11 cellular contexts compared by ENCODE assay signal in genomic region chr16:57723170-57723569, GRCh38. TPM values are rescaled to one million over a fixed set of nuclear protein-coding genes. Genes with fewer than 3 reads are reported as not detected.
DNase-seq lines count a peak whose midpoint lies in the region; TF ChIP-seq lines count a peak whose summit lies in the region.
"Had no signal": no experiment of that assay in that cellular context is flagged by ENCODE, and none has a peak within 500 bp of the region (broad histone marks: within the 10 kb centered on the region; RNA-seq: fewer than 3 reads in every experiment).

No MANE protein-coding gene starts in this region.

- H3K9me3 ChIP-seq in GM23248 (ENCODE audit: low read depth): no peaks in the 10 kb centered on the region
- no peaks in the 10 kb centered on the region for H3K9me3 ChIP-seq in Peyer's patch

- H3K36me3 ChIP-seq in GM23248 (ENCODE audit: low read depth) (no peaks in the 10 kb centered on the region), Peyer's patch (no peaks in the 10 kb centered on the region)

- H3K27me3 ChIP-seq in GM23248 (replicated peaks; ENCODE audit: insufficient read depth) (no peaks in the 10 kb centered on the region), Peyer's patch (no peaks in the 10 kb centered on the region)

- intact Hi-C loops in posterior vena cava (cut with DNase I): no loop called here

- no peaks in the 10 kb centered on the region for H3K79me2 ChIP-seq in GM23248 (ENCODE audit: insufficient read depth)

- H3K4me2 ChIP-seq in GM23248 (ENCODE audit: unreplicated experiment): no peak overlapping the region

- no peak for TF ChIP-seq POLR2A in Peyer's patch (IDR thresholded peaks at IDR 0.05)

- no peak overlapping the region for H3K4me3 ChIP-seq in GM23248
- H3K4me3 ChIP-seq in Peyer's patch: no peak overlapping the region
- no peak overlapping the region for H3K4me3 ChIP-seq in fibroblast of pulmonary artery (replicated peaks; ENCODE audit: low read depth, low read length)

- no peak overlapping the region for H3K9ac ChIP-seq in GM23248

- 66 to 71% methylated on average over 7 of the region's 7 CpGs for WGBS in GM23248 (ENCODE audit: low coverage in 1 of 2, low lambda C conversion rate in 2 of 2, missing lambda C conversion rate in 2 of 2), 2 experiments

- no peak overlapping the region for H2AFZ ChIP-seq in GM23248

- no peaks in the 10 kb centered on the region for H4K20me1 ChIP-seq in GM23248 (ENCODE audit: insufficient read depth)

- no peak overlapping the region for H3K27ac ChIP-seq in GM23248
- H3K27ac ChIP-seq in Peyer's patch: no peak overlapping the region

- TF ChIP-seq CTCF in Peyer's patch (IDR thresholded peaks at IDR 0.05) (peak in 4 of 6 experiments; percentile 5 to 19 (median 14)), fibroblast of pulmonary artery (IDR thresholded peaks at IDR 0.05; ENCODE audit: low read length, missing control alignments) (peak; percentile 33)

- no peaks in the 10 kb centered on the region for H3K9me2 ChIP-seq in GM23248 (ENCODE audit: insufficient read depth)

- DNase-seq in GM23248: peak; percentile 22
- DNase-seq in Peyer's patch: peak in 1 of 3 donors; percentile 24
- DNase-seq in fibroblast of pulmonary artery (ENCODE audit: low read depth): peak; percentile 25
- DNase-seq in posterior vena cava (ENCODE audit: low spot score): peak; percentile 53
- DNase-seq in inferior parietal cortex (ENCODE audit: extremely low spot score): no peak
- DNase-seq in activated naive CD4-positive, alpha-beta T cell (lab: John Stamatoyannopoulos, UW): no peak
- DNase-seq in AG20443 (ENCODE audit: low spot score): no peak
- DNase-seq: activated CD8-positive, alpha-beta memory T cell treated with anti-CD3 and anti-CD28 coated beads, Interleukin-2, amount 10 ng/mL, durations not matched to agents 7 days and 5 days; NCI-H1417; NCI-H774; stimulated activated CD8-positive, alpha-beta memory T cell treated with anti-CD3 and anti-CD28 coated beads, Interleukin-4, amount 100 ng/mL, for 48 hours had no signal

- H3F3A ChIP-seq in GM23248 (ENCODE audit: insufficient read depth): no peaks in the 10 kb centered on the region

- in situ Hi-C loops in GM23248 (cut with MboI): no loop called here

- no peaks in the 10 kb centered on the region for H3K4me1 ChIP-seq in GM23248 (ENCODE audit: insufficient read depth)
- no peaks in the 10 kb centered on the region for H3K4me1 ChIP-seq in Peyer's patch

RNA-seq across cellular contexts. Expression of gene KATNB1, which starts 12.4 kb away (rescaled TPM):
- 20.2 and 27.9 TPM in 2 replicates for total RNA-seq in GM23248 (2014; rRNA removed; shearing (Covaris generic))
- polyA plus RNA-seq in GM23248 (2016; fragmentation: Nextera tagmentation; extraction: Ambion mirVana): 18.1 and 19.3 TPM in 2 replicates
- total RNA-seq in Peyer's patch (10 to 100 TPM; 17.7 to 27.1 (median 21.7) TPM), posterior vena cava (10 to 100 TPM in 1 of 2 donors, 1 to 10 TPM in 1; 9.1 to 12.8 TPM)

RNA-seq across cellular contexts. Expression of gene DRC7, which starts 28.6 kb away (rescaled TPM):
- not detected in 2 replicates for total RNA-seq in GM23248 (2014; rRNA removed; shearing (Covaris generic))
- not detected in 2 replicates for polyA plus RNA-seq in GM23248 (2016; fragmentation: Nextera tagmentation; extraction: Ambion mirVana)
- not detected for total RNA-seq in Peyer's patch
- not detected for total RNA-seq in posterior vena cava
- total RNA-seq: activated CD8-positive, alpha-beta memory T cell treated with anti-CD3 and anti-CD28 coated beads, Interleukin-2, amount 10 ng/mL, durations not matched to agents 7 days and 5 days had no signal

RNA-seq across cellular contexts. Expression of gene ADGRG3, which starts 55.1 kb away (rescaled TPM):
- total RNA-seq in GM23248 (2014; rRNA removed; shearing (Covaris generic)): not detected in 2 replicates
- polyA plus RNA-seq in GM23248 (2016; fragmentation: Nextera tagmentation; extraction: Ambion mirVana): not detected in 2 replicates
- total RNA-seq in Peyer's patch (1 to 10 TPM in 3 of 4 donors, under 1 TPM in 1; 0.47 to 4.1 (median 1.9) TPM), posterior vena cava (10 to 100 TPM in 1 of 2 donors, 1 to 10 TPM in 1; 6.8 to 10.4 TPM)
- total RNA-seq: activated CD8-positive, alpha-beta memory T cell treated with anti-CD3 and anti-CD28 coated beads, Interleukin-2, amount 10 ng/mL, durations not matched to agents 7 days and 5 days had no signal

Comparison
In these comparisons a context has a peak if more than half of its experiments do, and no peak if none do; other contexts are left out.
1. DNase-seq: peak in GM23248 (single experiment), fibroblast of pulmonary artery (single experiment) and posterior vena cava (single experiment); none in inferior parietal cortex (single experiment), activated naive CD4-positive, alpha-beta T cell (0 of 4) and AG20443 (single experiment).